14 cellular contexts compared by ENCODE assay signal in genomic region chr11:69644962-69645675, GRCh38. TPM values are rescaled to one million over a fixed set of nuclear protein-coding genes. Genes with fewer than 3 reads are reported as not detected.
DNase-seq lines count a peak whose midpoint lies in the region; ATAC-seq and TF ChIP-seq lines count a peak whose summit lies in the region.
"Had no signal": no experiment of that assay in that cellular context is flagged by ENCODE, and none has a peak within 500 bp of the region (broad histone marks: within the 10 kb centered on the region; RNA-seq: fewer than 3 reads in every experiment).

No MANE protein-coding gene starts in this region.

- H3K27me3 Mint-ChIP-seq in activated naive CD4-positive, alpha-beta T cell treated with anti-CD3 and anti-CD28 coated beads, Interleukin-2, amount 10 ng/mL, durations not matched to agents 7 days and 5 days = peaks cover 41% of the 10 kb centered on the region

- H3K4me3 Mint-ChIP-seq in activated naive CD4-positive, alpha-beta T cell treated with anti-CD3 and anti-CD28 coated beads, Interleukin-2, amount 10 ng/mL, durations not matched to agents 7 days and 5 days = no peak overlapping the region

- H3K27me3 ChIP-seq in gastroesophageal sphincter = peaks cover 25% of the 10 kb centered on the region
- no peaks in the 10 kb centered on the region for H3K27me3 ChIP-seq in suprapubic skin
- peaks cover 12% of the 10 kb centered on the region for H3K27me3 ChIP-seq in MM.1S (replicated peaks; ENCODE audit: insufficient read depth, low read length)

- 0 out of 2 replicates have a peak, but pooled peaks cover 3% of the 10 kb centered on the region for H3K79me2 ChIP-seq in MM.1S (ENCODE audit: low read length)

- peak; percentile 18 for DNase-seq in activated naive CD4-positive, alpha-beta T cell treated with anti-CD3 and anti-CD28 coated beads, Interleukin-2, amount 10 ng/mL, durations not matched to agents 7 days and 5 days
- no peak for DNase-seq in activated naive CD4-positive, alpha-beta T cell (lab: John Stamatoyannopoulos, UW)
- DNase-seq in RWPE1 (ENCODE audit: low spot score) = no peak
- peak in 1 of 2 donors; percentile 62 for DNase-seq in suprapubic skin (ENCODE audit: low spot score in 2 of 2)
- DNase-seq in hepatic stellate cell (ENCODE audit: low spot score) = no peak
- DNase-seq in MM.1S = no peak
- DNase-seq: activated T-cell treated with anti-CD3 and anti-CD28 coated beads for 4 hours; NCI-H2107; occipital lobe; stimulated activated CD4-positive, alpha-beta T cell treated with anti-CD3 and anti-CD28 coated beads, Interleukin-4, amount 100 ng/mL, for 24 hours had no signal

- H3K4me1 ChIP-seq in gastroesophageal sphincter (peaks cover 0 to 59% (median 26%) of the 10 kb centered on the region in 3 donors), suprapubic skin (peaks cover 42% of the 10 kb centered on the region), MM.1S (ENCODE audit: low read length) (no peaks in the 10 kb centered on the region)

- H3K9me2 ChIP-seq in MM.1S (replicated peaks; ENCODE audit: insufficient read depth, low read length) = no peaks in the 10 kb centered on the region

- peaks cover 0 to 37% of the 10 kb centered on the region in 2 donors for H3K36me3 ChIP-seq in gastroesophageal sphincter
- peaks cover 36% of the 10 kb centered on the region for H3K36me3 ChIP-seq in suprapubic skin
- no peaks in the 10 kb centered on the region for H3K36me3 ChIP-seq in MM.1S (replicated peaks; ENCODE audit: insufficient read depth, low read length)
- H3K36me3 ChIP-seq: WERI-Rb-1 had no signal

- CTCF ChIA-PET in activated naive CD4-positive, alpha-beta T cell treated with anti-CD3 and anti-CD28 coated beads, Interleukin-2, amount 10 ng/mL, durations not matched to agents 7 days and 5 days (lab: Charles Lee) = interaction anchor here (0.5 to 3.3 kb wide), 4 partner anchors 10 to 863 kb away, joined by 3 to 9 read pairs (median 4); no protein-coding TSS in a partner anchor
- CTCF ChIA-PET in RWPE1 (lab: Yijun Ruan, JAX) = interaction anchor here (1.1 to 5.1 kb wide), 3 partner anchors 25 to 544 kb away, joined by 4 to 69 read pairs (median 5); no protein-coding TSS in a partner anchor

- TF ChIP-seq CTCF in RWPE1 (conservative IDR thresholded peaks at IDR 0.05; ENCODE audit: low read depth) (no peak), gastroesophageal sphincter (IDR thresholded peaks at IDR 0.05) (no peak), suprapubic skin (IDR thresholded peaks at IDR 0.05) (no peak), MM.1S (IDR thresholded peaks at IDR 0.05; ENCODE audit: low read length) (no peak)

- H3K9me3 ChIP-seq in gastroesophageal sphincter (no peaks in the 10 kb centered on the region), suprapubic skin (no peaks in the 10 kb centered on the region), MM.1S (replicated peaks; ENCODE audit: insufficient read depth, low read length) (no peaks in the 10 kb centered on the region)

- ATAC-seq in gastroesophageal sphincter (no peak), HG03196 (IDR thresholded peaks at IDR 0.05; ENCODE audit: unreplicated experiment) (no peak)

- WGBS in gastroesophageal sphincter (ENCODE audit: low coverage in 1 of 2), 2 donors = 14% methylated on average over 1 of the region's 20 CpGs; no CpG with 5 or more reads in 1 of the 2 donors
- 100% methylated on average over 2 of the region's 20 CpGs for WGBS in suprapubic skin

- H4K20me1 ChIP-seq in MM.1S (ENCODE audit: insufficient read depth, low read length) = no peaks in the 10 kb centered on the region

- no peaks in the 10 kb centered on the region for H3K36me3 Mint-ChIP-seq in activated naive CD4-positive, alpha-beta T cell treated with anti-CD3 and anti-CD28 coated beads, Interleukin-2, amount 10 ng/mL, durations not matched to agents 7 days and 5 days

- H3F3A ChIP-seq in MM.1S (ENCODE audit: insufficient read depth, low read length) = peaks cover 9% of the 10 kb centered on the region; the same call in 1 of the 2 replicates

- H2AFZ ChIP-seq in MM.1S (ENCODE audit: low read length) = no peak overlapping the region

- no peak overlapping the region for H3K4me2 ChIP-seq in MM.1S (ENCODE audit: low read depth, low read length)

- no peaks in the 10 kb centered on the region for H3K9me3 Mint-ChIP-seq in activated naive CD4-positive, alpha-beta T cell treated with anti-CD3 and anti-CD28 coated beads, Interleukin-2, amount 10 ng/mL, durations not matched to agents 7 days and 5 days

- H3K27ac ChIP-seq in RWPE1 (peak overlapping the region; percentile 87), gastroesophageal sphincter (peak overlapping the region; percentile 23 to 96 (median 91)), suprapubic skin (peak overlapping the region; percentile 17), MM.1S (ENCODE audit: low read length) (no peak overlapping the region)
- H3K27ac ChIP-seq: WERI-Rb-1 had no signal

- POLR2A ChIA-PET in RWPE1 (lab: Yijun Ruan, JAX; ENCODE audit: low non-redundant PET) = no interaction called here

- no peak overlapping the region for H3K27ac Mint-ChIP-seq in activated naive CD4-positive, alpha-beta T cell treated with anti-CD3 and anti-CD28 coated beads, Interleukin-2, amount 10 ng/mL, durations not matched to agents 7 days and 5 days

- H3K9ac ChIP-seq in MM.1S (ENCODE audit: low read length) = no peak overlapping the region

- H3K4me1 Mint-ChIP-seq in activated naive CD4-positive, alpha-beta T cell treated with anti-CD3 and anti-CD28 coated beads, Interleukin-2, amount 10 ng/mL, durations not matched to agents 7 days and 5 days = peaks cover 10% of the 10 kb centered on the region

- TF ChIP-seq POLR2A in gastroesophageal sphincter (IDR thresholded peaks at IDR 0.05) (no peak), suprapubic skin (IDR thresholded peaks at IDR 0.05) (no peak)

- H3K4me3 ChIP-seq in gastroesophageal sphincter (no peak overlapping the region), suprapubic skin (peak overlapping the region; percentile 97), MM.1S (ENCODE audit: low read length) (no peak overlapping the region)

- TF ChIP-seq EP300 in gastroesophageal sphincter (IDR thresholded peaks at IDR 0.05) (no peak), suprapubic skin (IDR thresholded peaks at IDR 0.05) (no peak)

RNA-seq across cellular contexts. Expression of gene CCND1, which starts 4.2 kb away (rescaled TPM):
- total RNA-seq in gastroesophageal sphincter (100 to 1,000 TPM in 1 of 4 donors, 10 to 100 TPM in 3; 24.1 to 110 (median 51.9) TPM), suprapubic skin (100 to 1,000 TPM; 161 to 340 (median 270) TPM)

RNA-seq across cellular contexts. Expression of gene LTO1, which starts 30.0 kb away (rescaled TPM):
- total RNA-seq in gastroesophageal sphincter (10 to 100 TPM; 13.7 to 34.4 (median 18.0) TPM), suprapubic skin (10 to 100 TPM; 20.6 to 41.4 (median 22.7) TPM)

RNA-seq across cellular contexts. Expression of gene FGF19, which starts 58.7 kb away (rescaled TPM):
- total RNA-seq in gastroesophageal sphincter = not detected
- total RNA-seq in suprapubic skin = not detected
- total RNA-seq: occipital lobe, RPMI7951 had no signal
